In genomic region chr11:1565904-1566247, GRCh38 we compare ENCODE assay signal across 27 cellular contexts. TPM values are rescaled to one million over a fixed set of nuclear protein-coding genes. Genes with fewer than 3 reads are reported as not detected.
DNase-seq lines count a peak whose midpoint lies in the region; ATAC-seq and TF ChIP-seq lines count a peak whose summit lies in the region.
"Had no signal": no experiment of that assay in that cellular context is flagged by ENCODE, and none has a peak within 500 bp of the region (broad histone marks: within the 10 kb centered on the region; RNA-seq: fewer than 3 reads in every experiment).

No MANE protein-coding gene starts in this region.

- no peaks in the 10 kb centered on the region for H3K9me3 Mint-ChIP-seq in chondrocyte (ENCODE audit: low read depth)

- no peak for TF ChIP-seq POLR2A in IMR-90 (IDR thresholded peaks at IDR 0.05; ENCODE audit: low read depth, low read length)

- H3K27ac ChIP-seq in IMR-90 (ENCODE audit: insufficient read depth, low read length) (no peak overlapping the region), caudate nucleus (ENCODE audit: low read depth, low read length) (peak overlapping the region; percentile 52), temporal lobe (ENCODE audit: low read depth, low read length) (peak overlapping the region; percentile 72), OCI-LY7 (ENCODE audit: low read depth, low read length, poor library complexity, severe bottlenecking) (no peak overlapping the region)
- H3K27ac ChIP-seq: SJSA1 had no signal

- H3K14ac ChIP-seq in IMR-90 (replicated peaks; ENCODE audit: low read depth, low read length) = no peak overlapping the region

- DNase-seq in IMR-90 (no peak), caudate nucleus (lab: John Stamatoyannopoulos, UW) (no peak), left lobe of liver (ENCODE audit: low spot score) (peak; percentile 41), chondrocyte (ENCODE audit: low spot score) (no peak), OCI-LY7 (ENCODE audit: low spot score) (no peak)
- DNase-seq: Calu3, DMS153, DND-41, KBM-7, MV-4-11, NCI-H1105, NCI-H1436 treated with DMSO at 0.1 percent for 48 hours, NCI-H187 treated with DMSO at 0.1 percent for 48 hours, NCI-H446, NCI-H524 treated with DMSO at 0.1 percent for 48 hours, NCI-H774, PC-3 had no signal

- no peak overlapping the region for H3K18ac ChIP-seq in IMR-90 (ENCODE audit: low read depth, low read length)

- no peak overlapping the region for H2BK20ac ChIP-seq in IMR-90 (ENCODE audit: low read depth, low read length)

- H3K36me3 ChIP-seq in IMR-90 (ENCODE audit: control insufficient read depth, insufficient read depth, low read length) (peaks cover 7% of the 10 kb centered on the region), OCI-LY7 (ENCODE audit: insufficient read depth, low read length) (no peaks in the 10 kb centered on the region)
- H3K36me3 ChIP-seq: SJSA1 had no signal

- H3K4me3 ChIP-seq in IMR-90 (ENCODE audit: insufficient read depth, low read depth, low read length) = no peak overlapping the region
- H3K4me3 ChIP-seq in OCI-LY7 (ENCODE audit: low read depth, low read length, poor library complexity, severe bottlenecking) = no peak overlapping the region
- H3K4me3 ChIP-seq: SJSA1 had no signal

- no peak overlapping the region for H3K9ac ChIP-seq in IMR-90 (ENCODE audit: low read depth, low read length)

- H3K27me3 Mint-ChIP-seq in chondrocyte (ENCODE audit: low read depth) = no peaks in the 10 kb centered on the region

- H3K4ac ChIP-seq in IMR-90 (ENCODE audit: low read depth, low read length) = no peak overlapping the region

- no peak overlapping the region for H2BK15ac ChIP-seq in IMR-90 (ENCODE audit: low read depth, low read length)

- H2AFZ ChIP-seq in IMR-90 (replicated peaks; ENCODE audit: low read length, poor library complexity) (no peak overlapping the region), OCI-LY7 (ENCODE audit: low read length) (no peak overlapping the region)

- H2AK9ac ChIP-seq in IMR-90 (replicated peaks; ENCODE audit: low read depth, low read length, poor library complexity) = peak overlapping the region; percentile 16

- H4K8ac ChIP-seq in IMR-90 (ENCODE audit: low read depth in 2 of 2, low read length in 2 of 2) = no peak overlapping the region

- H3K36me3 Mint-ChIP-seq in chondrocyte (ENCODE audit: low read depth) = no peaks in the 10 kb centered on the region

- H3K4me2 ChIP-seq in IMR-90 (ENCODE audit: low read depth, low read length) = no peak overlapping the region
- H3K4me2 ChIP-seq in OCI-LY7 (ENCODE audit: low read length) = no peak overlapping the region

- TF ChIP-seq CTCF in IMR-90 (conservative IDR thresholded peaks at IDR 0.05; ENCODE audit: low read depth, low read length) (no peak), chondrocyte (IDR thresholded peaks at IDR 0.05) (no peak), OCI-LY7 (conservative IDR thresholded peaks at IDR 0.05; ENCODE audit: low read length) (no peak)

- POLR2A ChIA-PET in IMR-90 (lab: Charles Lee; ENCODE audit: unreplicated experiment) (no interaction called here), OCI-LY7 (lab: Charles Lee) (no interaction called here)

- in situ Hi-C loops in IMR-90 (cut with MboI; ENCODE audit: low sequenced_read_pairs) = no loop called here

- no peak overlapping the region for H2AK5ac ChIP-seq in IMR-90 (ENCODE audit: low read depth, low read length)

- H4K91ac ChIP-seq in IMR-90 (ENCODE audit: insufficient read depth, low read depth, low read length) = no peak overlapping the region

- H3K9me3 ChIP-seq in IMR-90 (ENCODE audit: control insufficient read depth, insufficient read depth, low read length) (no peaks in the 10 kb centered on the region), OCI-LY7 (ENCODE audit: low read length) (no peaks in the 10 kb centered on the region)
- H3K9me3 ChIP-seq: SJSA1 had no signal

- H4K20me1 ChIP-seq in IMR-90 (ENCODE audit: insufficient read depth, low read length) (peaks cover 75% of the 10 kb centered on the region), OCI-LY7 (ENCODE audit: insufficient read depth, low read length) (no peaks in the 10 kb centered on the region)

- no peak overlapping the region for H3K27ac Mint-ChIP-seq in chondrocyte (ENCODE audit: unreplicated experiment)

- dilution Hi-C loops in IMR-90 (cut with HindIII; ENCODE audit: low sequenced_read_pairs, unreplicated experiment) = no loop called here

- H3K4me1 ChIP-seq in IMR-90 (ENCODE audit: control insufficient read depth, insufficient read depth, low read length) (peaks cover 11% of the 10 kb centered on the region), OCI-LY7 (ENCODE audit: insufficient read depth, low read length, poor library complexity, severe bottlenecking) (no peaks in the 10 kb centered on the region)
- H3K4me1 ChIP-seq: SJSA1 had no signal

- WGBS in IMR-90 (ENCODE audit: extremely low coverage in 2 of 2, insufficient read length in 1 of 2), 2 experiments = 63% methylated on average over 1 of the region's 5 CpGs; no CpG with 5 or more reads in 1 of the 2 experiments

- BruUV-seq in IMR-90 (replicated peaks; lab: Mats Ljungman, UMichigan) (no TSS peak), OCI-LY7 (replicated peaks; lab: Mats Ljungman, UMichigan) (no TSS peak)

- H3K9me2 ChIP-seq in OCI-LY7 (ENCODE audit: insufficient read depth, low read length) = no peaks in the 10 kb centered on the region

- H3K4me3 Mint-ChIP-seq in chondrocyte (ENCODE audit: unreplicated experiment) = no peak overlapping the region

- H3K9me1 ChIP-seq in IMR-90 (ENCODE audit: insufficient read depth, low read length) = peaks cover 9% of the 10 kb centered on the region

- TF ChIP-seq RAD21 in IMR-90 (IDR thresholded peaks at IDR 0.05; ENCODE audit: low read length) = no peak

- peaks cover 20% of the 10 kb centered on the region for H3K4me1 Mint-ChIP-seq in chondrocyte (ENCODE audit: low read depth)

- CTCF ChIA-PET in IMR-90 (lab: Yijun Ruan, JAX) (interaction anchor here (0.8 kb wide), 1 partner anchor 9 kb away, joined by 3 read pairs; no protein-coding TSS in a partner anchor), OCI-LY7 (lab: Charles Lee; ENCODE audit: unreplicated experiment) (no interaction called here)

- H3K79me2 ChIP-seq in OCI-LY7 (ENCODE audit: insufficient read depth, low read depth, low read length) = no peaks in the 10 kb centered on the region

- H3K56ac ChIP-seq in IMR-90 (ENCODE audit: extremely low read depth, insufficient read depth, low read length) = no peak overlapping the region

- H2BK5ac ChIP-seq in IMR-90 (ENCODE audit: low read depth, low read length, poor library complexity, severe bottlenecking) = no peak overlapping the region

- peaks cover 11 to 36% of the 10 kb centered on the region in 2 experiments; a peak in 2 of 4 replicates for H3K79me1 ChIP-seq in IMR-90 (ENCODE audit: low read depth in 1 of 2, low read length in 2 of 2)

- intact Hi-C loops in IMR-90 (cut with micrococcal nuclease) = no loop called here
- intact Hi-C loops in OCI-LY7 (cut with micrococcal nuclease; ENCODE audit: unreplicated experiment) = no loop called here

- H3K23ac ChIP-seq in IMR-90 (ENCODE audit: low read depth, low read length) = no peak overlapping the region

- no peaks in the 10 kb centered on the region for H3K27me3 ChIP-seq in IMR-90 (ENCODE audit: control insufficient read depth, insufficient read depth, low read length)
- H3K27me3 ChIP-seq: SJSA1 had no signal

- ATAC-seq in IMR-90 (ENCODE audit: low read depth) (no peak), left lobe of liver (no peak), HG02571 (IDR thresholded peaks at IDR 0.05; ENCODE audit: unreplicated experiment) (no peak)
- ATAC-seq: PC-3, Right ventricle myocardium inferior had no signal

- no peak overlapping the region for H2BK120ac ChIP-seq in IMR-90 (ENCODE audit: low read depth, low read length)

- no peak overlapping the region for H4K5ac ChIP-seq in IMR-90 (ENCODE audit: low read depth, low read length)

TF ChIP-seq in IMR-90, 13 proteins besides CTCF, POLR2A, EP300 and RAD21 (continues in another document):
- TF ChIP-seq MXI1 (IDR thresholded peaks at IDR 0.05; ENCODE audit: borderline replicate concordance, low read depth, low read length) = no peak

RNA-seq across cellular contexts. Expression of gene DUSP8, which starts 6.2 kb away (rescaled TPM):
- total RNA-seq in IMR-90 (2012; rRNA removed) = 0.28 and 0.72 TPM in 2 replicates
- 4.2 and 4.7 TPM in 2 replicates for polyA plus RNA-seq in IMR-90 (2012; rRNA removed)
- 2.4 and 4.6 TPM in 2 replicates for polyA plus RNA-seq in IMR-90 (2012; cell fraction: cytosol; rRNA removed)
- polyA plus RNA-seq in IMR-90 (2012; cell fraction: nucleus; rRNA removed; ENCODE audit: low replicate concordance) = 12.8 and 22.4 TPM in 2 replicates
- total RNA-seq in left lobe of liver = 0.23 TPM
- total RNA-seq in temporal lobe = 7.6 TPM
- 6.9 to 12.6 TPM (median 12.1 TPM) in 3 replicates for total RNA-seq in chondrocyte
- not detected in 2 replicates for total RNA-seq in OCI-LY7 (2014; rRNA removed; shearing (Covaris generic))
- total RNA-seq in OCI-LY7 (2022) = not detected in 2 replicates
- total RNA-seq: LHCN-M2 had no signal

RNA-seq across cellular contexts. Expression of gene KRTAP5-1, which starts 19.2 kb away (rescaled TPM):
- total RNA-seq in IMR-90 (2012; rRNA removed) = not detected in 2 replicates
- not detected in 2 replicates for polyA plus RNA-seq in IMR-90 (2012; rRNA removed)
- polyA plus RNA-seq in IMR-90 (2012; cell fraction: cytosol; rRNA removed) = not detected in 2 replicates
- not detected in 2 replicates for polyA plus RNA-seq in IMR-90 (2012; cell fraction: nucleus; rRNA removed; ENCODE audit: low replicate concordance)
- total RNA-seq in left lobe of liver = not detected
- not detected for total RNA-seq in temporal lobe
- not detected in 3 replicates for total RNA-seq in chondrocyte
- not detected in 2 replicates for total RNA-seq in OCI-LY7 (2014; rRNA removed; shearing (Covaris generic))
- not detected in 2 replicates for total RNA-seq in OCI-LY7 (2022)
- total RNA-seq: A172, Calu3, H1, HT1080, LHCN-M2, MCF 10A, PC-3, Right ventricle myocardium inferior, SJSA1 had no signal
- polyA plus RNA-seq: BJ, H1 had no signal

RNA-seq across cellular contexts. Expression of gene KRTAP5-2, which starts 32.2 kb away (rescaled TPM):
- total RNA-seq in IMR-90 (2012; rRNA removed) = not detected in 2 replicates
- not detected in 2 replicates for polyA plus RNA-seq in IMR-90 (2012; rRNA removed)
- not detected in 2 replicates for polyA plus RNA-seq in IMR-90 (2012; cell fraction: cytosol; rRNA removed)
- polyA plus RNA-seq in IMR-90 (2012; cell fraction: nucleus; rRNA removed; ENCODE audit: low replicate concordance) = not detected in 2 replicates
- total RNA-seq in left lobe of liver = not detected
- not detected for total RNA-seq in temporal lobe
- not detected in 3 replicates for total RNA-seq in chondrocyte
- total RNA-seq in OCI-LY7 (2014; rRNA removed; shearing (Covaris generic)) = not detected in 2 replicates
- total RNA-seq in OCI-LY7 (2022) = not detected in 2 replicates
- total RNA-seq: A172, Calu3, H1, HT1080, LHCN-M2, MCF 10A, PC-3, Right ventricle myocardium inferior, SJSA1 had no signal
- polyA plus RNA-seq: BJ, H1 had no signal

RNA-seq across cellular contexts. Expression of gene KRTAP5-3, which starts 42.4 kb away (rescaled TPM):
- total RNA-seq in IMR-90 (2012; rRNA removed) (not detected in 2 replicates), left lobe of liver (not detected), temporal lobe (not detected), chondrocyte (not detected in 3 replicates), OCI-LY7 (2022) (not detected in 2 replicates)
- polyA plus RNA-seq in IMR-90 (2012; rRNA removed) = not detected in 2 replicates
- not detected in 2 replicates for polyA plus RNA-seq in IMR-90 (2012; cell fraction: cytosol; rRNA removed)
- not detected in 2 replicates for polyA plus RNA-seq in IMR-90 (2012; cell fraction: nucleus; rRNA removed; ENCODE audit: low replicate concordance)
- not detected in 2 replicates for total RNA-seq in OCI-LY7 (2014; rRNA removed; shearing (Covaris generic))
- total RNA-seq: A172, Calu3, H1, HT1080, LHCN-M2, MCF 10A, PC-3, Right ventricle myocardium inferior, SJSA1 had no signal
- polyA plus RNA-seq: BJ, H1 had no signal

RNA-seq across cellular contexts. Expression of gene KRTAP5-4, which starts 56.1 kb away (rescaled TPM):
- total RNA-seq in IMR-90 (2012; rRNA removed) (not detected in 2 replicates), left lobe of liver (not detected), temporal lobe (under 0.01 TPM), chondrocyte (not detected in 3 replicates), OCI-LY7 (2022) (not detected in 2 replicates)
- not detected in 2 replicates for polyA plus RNA-seq in IMR-90 (2012; rRNA removed)
- not detected in 2 replicates for polyA plus RNA-seq in IMR-90 (2012; cell fraction: cytosol; rRNA removed)
- not detected in 2 replicates for polyA plus RNA-seq in IMR-90 (2012; cell fraction: nucleus; rRNA removed; ENCODE audit: low replicate concordance)
- not detected in 2 replicates for total RNA-seq in OCI-LY7 (2014; rRNA removed; shearing (Covaris generic))
- total RNA-seq: A172, Calu3, H1, HT1080, LHCN-M2, MCF 10A, PC-3, Right ventricle myocardium inferior, SJSA1 had no signal
- polyA plus RNA-seq: BJ, H1 had no signal

Comparison
In these comparisons a context has a peak if more than half of its experiments do, and no peak if none do; other contexts are left out.
1. H3K27ac ChIP-seq: peak in caudate nucleus (single experiment) and temporal lobe (single experiment); none in IMR-90 (single experiment) and OCI-LY7 (single experiment).